In the genomic region with DNA sequence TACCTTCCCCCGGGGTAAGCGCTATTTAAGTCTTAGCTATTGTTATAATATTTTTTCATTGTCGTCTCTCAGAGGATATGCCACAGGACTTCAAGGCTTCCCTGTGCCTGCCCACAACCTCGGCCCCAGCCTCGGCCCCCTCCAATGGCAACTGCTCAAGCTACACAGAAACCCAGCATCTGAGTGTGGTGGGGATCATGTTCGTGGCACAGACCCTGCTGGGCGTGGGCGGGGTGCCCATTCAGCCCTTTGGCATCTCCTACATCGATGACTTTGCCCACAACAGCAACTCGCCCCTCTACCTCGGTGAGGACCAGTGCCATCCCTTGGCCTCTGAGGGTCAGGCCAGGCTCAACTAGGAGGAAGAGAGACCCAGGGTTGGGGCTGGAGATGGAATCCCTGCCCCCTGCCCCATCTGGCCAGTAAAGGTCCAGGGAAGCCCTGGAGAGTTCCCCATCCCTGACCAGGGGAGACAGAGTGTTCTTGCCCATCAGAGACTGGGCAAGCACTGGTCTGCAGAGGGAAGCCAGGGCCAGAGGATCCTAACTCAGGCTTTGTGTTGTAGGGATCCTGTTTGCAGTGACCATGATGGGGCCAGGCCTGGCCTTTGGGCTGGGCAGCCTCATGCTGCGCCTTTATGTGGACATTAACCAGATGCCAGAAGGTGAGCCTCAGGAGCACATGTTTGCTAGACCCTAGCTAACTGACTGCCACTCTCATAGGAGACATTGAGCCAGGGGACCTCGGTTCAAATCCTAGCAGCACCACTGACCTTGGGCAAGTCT, we compare ENCODE assay signal across 20 cellular contexts. TPM values are rescaled to one million over a fixed set of nuclear protein-coding genes. Genes with fewer than 3 reads are reported as not detected.
"Had no signal": no experiment of that assay in that cellular context is flagged by ENCODE, and none has a peak within 500 bp of the region (broad histone marks: within the 10 kb centered on the region; RNA-seq: fewer than 3 reads in every experiment).

No MANE protein-coding gene starts in this region.

- H3K9me3 ChIP-seq: prostate gland had no signal

- H3K4me3 ChIP-seq: prostate gland had no signal

- H3K27ac ChIP-seq: prostate gland had no signal

- H3K36me3 Mint-ChIP-seq: activated naive CD8-positive, alpha-beta T cell treated with anti-CD3 and anti-CD28 coated beads for 36 hours; immature natural killer cell; natural killer cell had no signal

- H3K4me1 ChIP-seq: prostate gland had no signal

- FAIRE-seq: endothelial cell of umbilical vein had no signal

- H3K27ac Mint-ChIP-seq: activated B cell treated with CpG ODN at 0.5 μM for 24 hours; activated CD4-positive, alpha-beta T cell treated with anti-CD3 and anti-CD28 coated beads for 36 hours; activated naive CD8-positive, alpha-beta T cell treated with anti-CD3 and anti-CD28 coated beads for 36 hours; immature natural killer cell; natural killer cell; stimulated activated naive CD8-positive, alpha-beta T cell treated with anti-CD3 and anti-CD28 coated beads, Interleukin-15, Interleukin-2, amounts not matched to agents 100 ng/mL and 50 ng/mL, for 24 hours; T-helper 17 cell had no signal

- H3K27me3 Mint-ChIP-seq: activated CD4-positive, alpha-beta T cell treated with anti-CD3 and anti-CD28 coated beads for 36 hours; activated naive CD8-positive, alpha-beta T cell treated with anti-CD3 and anti-CD28 coated beads for 36 hours; stimulated activated naive CD8-positive, alpha-beta T cell treated with anti-CD3 and anti-CD28 coated beads, Interleukin-15, Interleukin-2, amounts not matched to agents 100 ng/mL and 50 ng/mL, for 24 hours had no signal

- H3K9me3 Mint-ChIP-seq: activated B cell treated with CpG ODN at 0.5 μM for 24 hours; activated naive CD8-positive, alpha-beta T cell treated with anti-CD3 and anti-CD28 coated beads for 36 hours; immature natural killer cell; natural killer cell; stimulated activated naive CD8-positive, alpha-beta T cell treated with anti-CD3 and anti-CD28 coated beads, Interleukin-15, Interleukin-2, amounts not matched to agents 100 ng/mL and 50 ng/mL, for 24 hours had no signal

- H3K4me3 Mint-ChIP-seq: activated B cell treated with CpG ODN at 0.5 μM for 24 hours; activated CD4-positive, alpha-beta T cell treated with anti-CD3 and anti-CD28 coated beads for 36 hours; activated naive CD8-positive, alpha-beta T cell treated with anti-CD3 and anti-CD28 coated beads for 36 hours; immature natural killer cell; natural killer cell; stimulated activated naive CD8-positive, alpha-beta T cell treated with anti-CD3 and anti-CD28 coated beads, Interleukin-15, Interleukin-2, amounts not matched to agents 100 ng/mL and 50 ng/mL, for 24 hours; T-helper 17 cell had no signal

- H3K4me1 Mint-ChIP-seq: activated CD4-positive, alpha-beta T cell treated with anti-CD3 and anti-CD28 coated beads for 36 hours; immature natural killer cell had no signal

- H3K36me3 ChIP-seq: prostate gland had no signal

- DNase-seq: activated B cell treated with CpG ODN at 0.5 μM for 24 hours; activated CD4-positive, alpha-beta T cell treated with anti-CD3 and anti-CD28 coated beads for 36 hours; activated CD4-positive, alpha-beta T cell treated with anti-CD3 and anti-CD28 coated beads, Interleukin-2, amount 50 U/mL, for 4 hours; activated naive CD4-positive, alpha-beta T cell treated with Interleukin-2 at 50 U/mL for 16 hours; activated naive CD8-positive, alpha-beta T cell treated with anti-CD3 and anti-CD28 coated beads for 36 hours; activated T-cell treated with anti-CD3 and anti-CD28 coated beads, Interleukin-2, amount 50 U/mL, for 48 hours; amygdala; cerebellar nuclear complex; effector memory CD4-positive, alpha-beta T cell; foreskin melanocyte; immature natural killer cell; natural killer cell; stimulated activated CD4-positive, alpha-beta T cell treated with anti-CD3 and anti-CD28 coated beads, Interleukin-12 subunit alpha, Interleukin-12 subunit beta, amount 100 ng/mL, for 4 hours; substantia nigra; T-helper 17 cell; trophoblast cell had no signal

- ATAC-seq: activated CD4-positive, alpha-beta T cell treated with anti-CD3 and anti-CD28 coated beads for 36 hours; esophagus mucosa; natural killer cell; T-helper 17 cell had no signal

RNA-seq across cellular contexts. Expression of gene SLCO2B1, which starts 18.4 kb away (rescaled TPM):
- total RNA-seq: activated CD4-positive, alpha-beta T cell treated with anti-CD3 and anti-CD28 coated beads for 36 hours; activated naive CD8-positive, alpha-beta T cell treated with anti-CD3 and anti-CD28 coated beads for 36 hours; endothelial cell of umbilical vein; natural killer cell; T-helper 17 cell had no signal
